ENCODE assay signal across 20 cellular contexts in the genomic region with DNA sequence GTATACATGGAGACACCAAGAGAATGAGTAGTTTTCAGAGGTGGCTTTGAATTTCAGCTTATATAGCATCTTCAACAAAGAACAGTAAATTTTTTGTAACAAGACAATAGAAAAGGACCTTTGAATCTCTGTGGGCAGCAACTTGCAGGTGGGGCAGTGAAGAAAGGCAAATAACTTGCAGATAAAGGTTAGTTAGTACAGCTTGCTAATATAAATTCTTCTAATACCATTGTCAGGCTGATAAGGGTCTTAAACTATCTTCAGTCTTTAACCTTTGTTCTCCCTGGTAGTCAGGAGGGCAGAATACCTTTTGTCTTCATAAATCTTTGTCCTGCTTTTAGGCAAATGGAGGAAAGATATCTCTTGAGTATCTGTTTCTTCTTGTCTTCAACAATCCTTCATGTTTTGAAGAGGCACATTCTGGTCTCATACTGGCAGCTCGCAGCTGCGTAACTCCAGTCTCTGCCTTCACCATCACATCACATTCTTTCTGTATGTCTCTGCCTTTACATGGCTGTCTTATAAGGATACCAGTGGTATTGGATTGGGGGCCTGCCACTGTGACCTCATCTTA. TPM values are rescaled to one million over a fixed set of nuclear protein-coding genes. Genes with fewer than 3 reads are reported as not detected.
A peak's percentile ranks its signal among the peaks of the same experiment; 100 is the strongest.
DNase-seq lines count a peak whose midpoint lies in the region; ATAC-seq and TF ChIP-seq lines count a peak whose summit lies in the region.
"Had no signal": no experiment of that assay in that cellular context is flagged by ENCODE, and none has a peak within 500 bp of the region (broad histone marks: within the 10 kb centered on the region; RNA-seq: fewer than 3 reads in every experiment).

No MANE protein-coding gene starts in this region.

- POLR2A ChIA-PET in MCF 10A (lab: Yijun Ruan, JAX) (interaction anchor here (0.8 to 5.3 kb wide), 5 partner anchors 9 to 639 kb away, joined by 3 to 38 read pairs (median 4); a partner anchor contains a TSS), PC-9 (lab: Charles Lee; ENCODE audit: unreplicated experiment) (interaction anchor here (0.6 kb wide), 1 partner anchor 273 kb away, joined by 3 read pairs; no protein-coding TSS in a partner anchor)

- H3K4me2 ChIP-seq in PC-9 = peak overlapping the region; percentile 24
- no peak overlapping the region for H3K4me2 ChIP-seq in GM23248 (ENCODE audit: unreplicated experiment)

- H3K36me3 ChIP-seq in breast epithelium (no peaks in the 10 kb centered on the region), PC-9 (ENCODE audit: low read depth) (peaks cover 32% of the 10 kb centered on the region), transverse colon (no peaks in the 10 kb centered on the region), GM23248 (ENCODE audit: low read depth) (no peaks in the 10 kb centered on the region)
- H3K36me3 ChIP-seq: thyroid gland had no signal

- H2AFZ ChIP-seq in PC-9 (no peak overlapping the region), GM23248 (no peak overlapping the region)

- TF ChIP-seq CTCF in MCF 10A (IDR thresholded peaks at IDR 0.05; ENCODE audit: unreplicated experiment) (no peak), breast epithelium (IDR thresholded peaks at IDR 0.05) (no peak), PC-9 (conservative IDR thresholded peaks at IDR 0.05) (no peak), transverse colon (IDR thresholded peaks at IDR 0.05) (no peak), coronary artery (IDR thresholded peaks at IDR 0.05) (no peak)

- ATAC-seq in left colon = peak; percentile 30
- ATAC-seq: activated T-cell treated with anti-CD3 and anti-CD28 coated beads, Interleukin-2, amount 50 U/mL, for 4 hours had no signal

- 87 to 100% methylated on average over 2 of the region's 2 CpGs for WGBS in transverse colon (ENCODE audit: low coverage in 1 of 2), 2 donors
- 92 to 96% methylated on average over 2 of the region's 2 CpGs for WGBS in GM23248 (ENCODE audit: low coverage in 1 of 2, low lambda C conversion rate in 2 of 2, missing lambda C conversion rate in 2 of 2), 2 experiments

- H3K4me1 ChIP-seq in breast epithelium (no peaks in the 10 kb centered on the region), PC-9 (replicated peaks; ENCODE audit: insufficient read depth) (peaks cover 75% of the 10 kb centered on the region), transverse colon (peaks cover 0 to 26% (median 21%) of the 10 kb centered on the region in 4 donors), GM23248 (ENCODE audit: insufficient read depth) (peaks cover 63% of the 10 kb centered on the region)

- H3K27ac ChIP-seq in breast epithelium = peak overlapping the region in 1 of 2 donors; percentile 76
- H3K27ac ChIP-seq in PC-9 = peak overlapping the region; percentile 79
- H3K27ac ChIP-seq in transverse colon = peak overlapping the region in 3 of 4 donors; percentile 1 to 46 (median 14)
- H3K27ac ChIP-seq in GM23248 = no peak overlapping the region
- no peak overlapping the region for H3K27ac ChIP-seq in coronary artery

- no peaks in the 10 kb centered on the region for H3K9me3 Mint-ChIP-seq in MCF 10A (ENCODE audit: unreplicated experiment)
- H3K9me3 Mint-ChIP-seq: activated naive CD8-positive, alpha-beta T cell treated with anti-CD3 and anti-CD28 coated beads for 36 hours; activated T-cell treated with anti-CD3 and anti-CD28 coated beads, Interleukin-2, amount 50 U/mL, for 4 hours had no signal

- TF ChIP-seq POLR2A in breast epithelium (IDR thresholded peaks at IDR 0.05) = no peak
- no peak for TF ChIP-seq POLR2A in transverse colon (IDR thresholded peaks at IDR 0.05)

- H3K9me3 ChIP-seq in breast epithelium (no peaks in the 10 kb centered on the region), PC-9 (ENCODE audit: insufficient read depth, low read depth) (no peaks in the 10 kb centered on the region), transverse colon (no peaks in the 10 kb centered on the region), GM23248 (ENCODE audit: low read depth) (no peaks in the 10 kb centered on the region)
- H3K9me3 ChIP-seq: mucosa of descending colon, thyroid gland had no signal

- peak overlapping the region; percentile 93 for H3K27ac Mint-ChIP-seq in MCF 10A (ENCODE audit: low read depth, unreplicated experiment)
- H3K27ac Mint-ChIP-seq: activated naive CD8-positive, alpha-beta T cell treated with anti-CD3 and anti-CD28 coated beads for 36 hours had no signal

- H3K36me3 Mint-ChIP-seq in MCF 10A (ENCODE audit: insufficient read depth, unreplicated experiment) = peaks cover 8% of the 10 kb centered on the region
- H3K36me3 Mint-ChIP-seq: activated naive CD8-positive, alpha-beta T cell treated with anti-CD3 and anti-CD28 coated beads for 36 hours had no signal

- CTCF ChIA-PET in MCF 10A (lab: Yijun Ruan, JAX) (no interaction called here), PC-9 (lab: Charles Lee) (no interaction called here)

- DNase-seq in MCF 10A (ENCODE audit: unreplicated experiment) (no peak), breast epithelium (ENCODE audit: low spot score in 2 of 2) (no peak), PC-9 (no peak), left colon (no peak), transverse colon (no peak), GM23248 (no peak), RPMI8226 (no peak), coronary artery (ENCODE audit: low spot score) (no peak)
- DNase-seq: activated CD4-positive, alpha-beta T cell treated with anti-CD3 and anti-CD28 coated beads, Interleukin-2, amount 50 U/mL, for 1 hour; activated naive CD8-positive, alpha-beta T cell treated with anti-CD3 and anti-CD28 coated beads for 36 hours; activated T-cell treated with anti-CD3 and anti-CD28 coated beads, Interleukin-2, amount 50 U/mL, for 4 hours; C1 segment of cervical spinal cord; DMS153; Kasumi-1; mucosa of descending colon; NCI-H1694; NCI-H446 treated with DMSO at 0.1 percent for 48 hours; nucleus accumbens; SIG-M5; thyroid gland had no signal

- H3K9ac ChIP-seq in GM23248 = no peak overlapping the region

- H3K4me3 ChIP-seq in breast epithelium (no peak overlapping the region), PC-9 (no peak overlapping the region), transverse colon (no peak overlapping the region), GM23248 (no peak overlapping the region), coronary artery (no peak overlapping the region)
- H3K4me3 ChIP-seq: mucosa of descending colon, thyroid gland had no signal

- no peak for TF ChIP-seq EP300 in transverse colon (IDR thresholded peaks at IDR 0.05; ENCODE audit: low read depth)

- no peak overlapping the region for H3K4me3 Mint-ChIP-seq in MCF 10A (ENCODE audit: unreplicated experiment)
- H3K4me3 Mint-ChIP-seq: activated naive CD8-positive, alpha-beta T cell treated with anti-CD3 and anti-CD28 coated beads for 36 hours; activated T-cell treated with anti-CD3 and anti-CD28 coated beads, Interleukin-2, amount 50 U/mL, for 4 hours had no signal

- H3K79me2 ChIP-seq in PC-9 (ENCODE audit: low read depth) = peaks cover 52% of the 10 kb centered on the region
- no peaks in the 10 kb centered on the region for H3K79me2 ChIP-seq in GM23248 (ENCODE audit: insufficient read depth)

- H4K20me1 ChIP-seq in PC-9 (ENCODE audit: insufficient read depth) = no peaks in the 10 kb centered on the region
- H4K20me1 ChIP-seq in GM23248 (ENCODE audit: insufficient read depth) = no peaks in the 10 kb centered on the region

- intact Hi-C loops in MCF 10A (cut with micrococcal nuclease) = no loop called here
- intact Hi-C loops in breast epithelium (cut with DNase I; ENCODE audit: low total_unique reads) = no loop called here
- intact Hi-C loops in PC-9 (cut with micrococcal nuclease; ENCODE audit: unreplicated experiment) = loop anchor here (5.0 to 10.0 kb wide), 4 partner anchors 35 to 510 kb away; a partner anchor contains a TSS
- intact Hi-C loops in left colon (cut with DNase I, micrococcal nuclease) = no loop called here
- intact Hi-C loops in transverse colon (cut with DNase I; ENCODE audit: low total_unique reads) = no loop called here

- H3K4me1 Mint-ChIP-seq in MCF 10A (ENCODE audit: insufficient read depth, unreplicated experiment) = peaks cover 53% of the 10 kb centered on the region
- H3K4me1 Mint-ChIP-seq: activated naive CD8-positive, alpha-beta T cell treated with anti-CD3 and anti-CD28 coated beads for 36 hours had no signal

- H3K9me2 ChIP-seq in PC-9 (ENCODE audit: insufficient read depth) (no peaks in the 10 kb centered on the region), GM23248 (ENCODE audit: insufficient read depth) (no peaks in the 10 kb centered on the region; the same call in 1 of the 2 replicates)

- BruUV-seq in MCF 10A (replicated peaks; lab: Mats Ljungman, UMichigan) (no TSS peak), PC-9 (replicated peaks; lab: Mats Ljungman, UMichigan) (no TSS peak)

- no peaks in the 10 kb centered on the region for H3K27me3 Mint-ChIP-seq in MCF 10A (ENCODE audit: insufficient read depth, unreplicated experiment)

- H3K27me3 ChIP-seq in breast epithelium = no peaks in the 10 kb centered on the region
- H3K27me3 ChIP-seq in PC-9 (ENCODE audit: insufficient read depth, low read depth) = no peaks in the 10 kb centered on the region
- no peaks in the 10 kb centered on the region for H3K27me3 ChIP-seq in transverse colon
- H3K27me3 ChIP-seq in GM23248 (replicated peaks; ENCODE audit: insufficient read depth) = no peaks in the 10 kb centered on the region
- H3K27me3 ChIP-seq: thyroid gland had no signal

- peaks cover 55% of the 10 kb centered on the region for H3F3A ChIP-seq in PC-9 (ENCODE audit: insufficient read depth, low read depth)
- H3F3A ChIP-seq in GM23248 (ENCODE audit: insufficient read depth) = peaks cover 35% of the 10 kb centered on the region

- in situ Hi-C loops in transverse colon (cut with MboI; ENCODE audit: low pct_ligation_motif_present in 1 of 4, low pct_unique_long_range_greater_than_20kb in 1 of 4, low sequenced_read_pairs in 3 of 4) (no loop called here), GM23248 (cut with MboI) (no loop called here)

RNA-seq across cellular contexts. Expression of a gene that starts 16.0 kb away (rescaled TPM):
- total RNA-seq in MCF 10A (2022) = 260 and 272 TPM in 2 replicates
- 100 to 1,000 TPM in 1 of 3 donors, 10 to 100 TPM in 2; 37.6 to 170 (median 95.7) TPM for total RNA-seq in breast epithelium
- 139 and 140 TPM in 2 replicates for total RNA-seq in PC-9 (2021)
- total RNA-seq in left colon = 10 to 100 TPM; 44.8 to 51.9 TPM
- total RNA-seq in transverse colon = 10 to 100 TPM; 14.2 to 49.6 (median 30.4) TPM
- total RNA-seq in GM23248 (2014; rRNA removed; shearing (Covaris generic)) = 1.1 and 3.6 TPM in 2 replicates
- polyA plus RNA-seq in GM23248 (2016; fragmentation: Nextera tagmentation; extraction: Ambion mirVana) = 2.8 and 4.3 TPM in 2 replicates

Comparison
In these comparisons a context has a peak if more than half of its experiments do, and no peak if none do; other contexts are left out.
1. H3K27ac ChIP-seq: peak in PC-9 (single experiment) and transverse colon (3 of 4); none in GM23248 (single experiment) and coronary artery (0 of 2).